In genomic region chr6:54588176-54588575, GRCh38 we compare ENCODE assay signal across 19 cellular contexts.
"Had no signal": no experiment of that assay in that cellular context is flagged by ENCODE, and none has a peak within 500 bp of the region (broad histone marks: within the 10 kb centered on the region; RNA-seq: fewer than 3 reads in every experiment).

No MANE protein-coding gene starts in this region.

- DNase-seq: effector memory CD8-positive, alpha-beta T cell; esophagus squamous epithelium; foreskin keratinocyte; head of caudate nucleus; left colon; left ventricle myocardium superior; mesendoderm; naive thymus-derived CD4-positive, alpha-beta T cell; nephron progenitor cell; psoas muscle; stimulated activated CD4-positive, alpha-beta T cell treated with anti-CD3 and anti-CD28 coated beads, Interleukin-12 subunit alpha, Interleukin-12 subunit beta, amount 100 ng/mL, for 4 hours; stimulated activated naive CD8-positive, alpha-beta T cell treated with anti-CD3 and anti-CD28 coated beads, Interleukin-15, Interleukin-2, amounts not matched to agents 100 U/mL and 50 U/mL, for 24 hours; tibial artery; upper lobe of left lung; uterus had no signal

- H3K4me2 ChIP-seq: hepatocyte had no signal

- ATAC-seq: effector memory CD8-positive, alpha-beta T cell; foreskin keratinocyte; left colon; left ventricle myocardium superior; naive thymus-derived CD4-positive, alpha-beta T cell; psoas muscle; sciatic nerve; stimulated activated naive CD8-positive, alpha-beta T cell treated with anti-CD3 and anti-CD28 coated beads, Interleukin-15, Interleukin-2, amounts not matched to agents 100 U/mL and 50 U/mL, for 24 hours had no signal

- H3K36me3 ChIP-seq: esophagus squamous epithelium, tibial artery, upper lobe of left lung, uterus had no signal

- H3K9ac ChIP-seq: parathyroid adenoma had no signal

- H3K27ac ChIP-seq: esophagus squamous epithelium, foreskin keratinocyte, hepatocyte, parathyroid adenoma, psoas muscle, skin epidermis, tibial artery, upper lobe of left lung, uterus had no signal

- H3K4me1 ChIP-seq: esophagus squamous epithelium, foreskin keratinocyte, parathyroid adenoma, psoas muscle, upper lobe of left lung, uterus had no signal

- H3K79me2 ChIP-seq: hepatocyte, parathyroid adenoma had no signal

- H3K4me3 ChIP-seq: esophagus squamous epithelium, hepatocyte, psoas muscle, skin epidermis, tibial artery, upper lobe of left lung, uterus had no signal

- H3K27me3 ChIP-seq: esophagus squamous epithelium, foreskin keratinocyte, hepatocyte, tibial artery, upper lobe of left lung, uterus had no signal

- H2AFZ ChIP-seq: hepatocyte, parathyroid adenoma had no signal

- H3K9me3 ChIP-seq: esophagus squamous epithelium, psoas muscle, tibial artery, upper lobe of left lung had no signal
